Comparison of ENCODE assay signal across 29 cellular contexts in the genomic region with DNA sequence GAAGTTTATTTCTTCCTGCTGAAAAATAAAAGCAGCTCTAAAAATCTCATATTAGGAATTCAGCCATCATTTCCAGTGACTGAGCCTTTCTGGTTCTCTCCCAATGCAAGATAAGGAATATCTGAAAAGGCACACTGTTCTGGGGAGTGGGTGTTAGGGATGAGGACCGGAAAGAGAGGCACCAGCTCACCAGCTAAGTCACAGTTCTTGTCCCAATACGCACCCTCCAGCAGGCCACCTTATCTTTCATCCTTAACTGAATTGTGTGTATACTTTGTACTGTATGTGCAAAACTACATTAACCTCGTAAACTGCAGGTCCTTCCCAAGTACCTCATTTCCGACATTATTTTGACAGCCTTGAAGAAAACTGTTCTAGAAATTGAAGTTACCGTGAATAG.
"Had no signal": no experiment of that assay in that cellular context is flagged by ENCODE, and none has a peak within 500 bp of the region (broad histone marks: within the 10 kb centered on the region; RNA-seq: fewer than 3 reads in every experiment).

No MANE protein-coding gene starts in this region.

- H3K4me3 Mint-ChIP-seq: activated CD4-positive, alpha-beta T cell treated with anti-CD3 and anti-CD28 coated beads for 36 hours; activated naive CD8-positive, alpha-beta T cell; activated T-cell treated with anti-CD3 and anti-CD28 coated beads, Interleukin-2, amount 50 U/mL, for 72 hours; brain; effector memory CD8-positive, alpha-beta T cell; nephron; stimulated activated naive CD8-positive, alpha-beta T cell treated with anti-CD3 and anti-CD28 coated beads, Interleukin-15, amount 100 ng/mL, for 72 hours; T-helper 1 cell treated with Interleukin-12 subunit alpha and Interleukin-12 subunit beta and Interleukin-4 antibody, amounts not matched to agents 30 μg/mL and 1 μg/mL, for 36 hours; type B pancreatic cell had no signal

- ATAC-seq: activated CD4-positive, alpha-beta T cell treated with anti-CD3 and anti-CD28 coated beads for 36 hours; activated T-cell treated with anti-CD3 and anti-CD28 coated beads, Interleukin-2, amount 50 U/mL, for 72 hours; effector memory CD8-positive, alpha-beta T cell; left lung; right lobe of liver; stimulated activated naive CD8-positive, alpha-beta T cell treated with anti-CD3 and anti-CD28 coated beads, Interleukin-15, amount 100 ng/mL, for 72 hours had no signal

- DNase-seq: activated CD4-positive, alpha-beta T cell treated with anti-CD3 and anti-CD28 coated beads for 36 hours; activated CD4-positive, CD25-positive, alpha-beta regulatory T cell; activated effector memory CD4-positive, alpha-beta T cell treated with Interleukin-2 at 50 U/mL for 16 hours; activated naive CD4-positive, alpha-beta T cell treated with Interleukin-2 at 50 U/mL for 16 hours; activated T-cell treated with anti-CD3 and anti-CD28 coated beads for 4 hours; activated T-cell treated with anti-CD3 and anti-CD28 coated beads, Interleukin-2, amount 50 U/mL, for 72 hours; dorsolateral prefrontal cortex; effector memory CD8-positive, alpha-beta T cell; foreskin melanocyte; kidney glomerular epithelial cell; left lung; right lobe of liver; stimulated activated CD4-positive, alpha-beta T cell treated with anti-CD3 and anti-CD28 coated beads, Interleukin-12 subunit alpha, Interleukin-12 subunit beta, amount 100 ng/mL, for 4 hours; stimulated activated CD4-positive, alpha-beta T cell treated with anti-CD3 and anti-CD28 coated beads, Interleukin-4, amount 100 ng/mL, for 1 hour; stimulated activated naive CD8-positive, alpha-beta T cell treated with anti-CD3 and anti-CD28 coated beads, Interleukin-15, amount 100 ng/mL, for 72 hours; substantia nigra; SW 1271; T-helper 9 cell had no signal

- H3K27me3 ChIP-seq: ascending aorta, dorsolateral prefrontal cortex, esophagus muscularis mucosa, left lung, neutrophil, right lobe of liver, vagina had no signal

- H3K27ac ChIP-seq: ascending aorta, coronary artery, esophagus muscularis mucosa, left lung, right lobe of liver, vagina had no signal

- H3K9me3 Mint-ChIP-seq: activated T-cell treated with anti-CD3 and anti-CD28 coated beads, Interleukin-2, amount 50 U/mL, for 72 hours; brain; effector memory CD8-positive, alpha-beta T cell; nephron; stimulated activated naive CD8-positive, alpha-beta T cell treated with anti-CD3 and anti-CD28 coated beads, Interleukin-15, amount 100 ng/mL, for 72 hours; T-helper 1 cell treated with Interleukin-12 subunit alpha and Interleukin-12 subunit beta and Interleukin-4 antibody, amounts not matched to agents 30 μg/mL and 1 μg/mL, for 36 hours; type B pancreatic cell had no signal

- H3K9me3 ChIP-seq: ascending aorta, esophagus muscularis mucosa, left lung, neutrophil, vagina had no signal

- H3K4me3 ChIP-seq: ascending aorta, coronary artery, dorsolateral prefrontal cortex, esophagus muscularis mucosa, left lung, lung, right lobe of liver, vagina had no signal

- H3K27me3 Mint-ChIP-seq: activated CD4-positive, alpha-beta T cell treated with anti-CD3 and anti-CD28 coated beads for 36 hours; activated naive CD8-positive, alpha-beta T cell; brain; effector memory CD8-positive, alpha-beta T cell; stimulated activated naive CD8-positive, alpha-beta T cell treated with anti-CD3 and anti-CD28 coated beads, Interleukin-15, amount 100 ng/mL, for 72 hours; type B pancreatic cell had no signal

- H3K4me1 Mint-ChIP-seq: nephron had no signal

- H3K36me3 ChIP-seq: right lobe of liver, vagina had no signal

- H3K27ac Mint-ChIP-seq: activated CD4-positive, alpha-beta T cell treated with anti-CD3 and anti-CD28 coated beads for 36 hours; activated naive CD8-positive, alpha-beta T cell; activated T-cell treated with anti-CD3 and anti-CD28 coated beads, Interleukin-2, amount 50 U/mL, for 72 hours; nephron; stimulated activated naive CD8-positive, alpha-beta T cell treated with anti-CD3 and anti-CD28 coated beads, Interleukin-15, amount 100 ng/mL, for 72 hours; T-helper 1 cell treated with Interleukin-12 subunit alpha and Interleukin-12 subunit beta and Interleukin-4 antibody, amounts not matched to agents 30 μg/mL and 1 μg/mL, for 36 hours; type B pancreatic cell had no signal
